14 cellular contexts compared by ENCODE assay signal in genomic region chr1:54359393-54360162, GRCh38. TPM values are rescaled to one million over a fixed set of nuclear protein-coding genes. Genes with fewer than 3 reads are reported as not detected.
DNase-seq lines count a peak whose midpoint lies in the region; ATAC-seq and TF ChIP-seq lines count a peak whose summit lies in the region.
"Had no signal": no experiment of that assay in that cellular context is flagged by ENCODE, and none has a peak within 500 bp of the region (broad histone marks: within the 10 kb centered on the region; RNA-seq: fewer than 3 reads in every experiment).

No MANE protein-coding gene starts in this region.

- no peaks in the 10 kb centered on the region for H3K9me3 Mint-ChIP-seq in activated T-helper 17 cell treated with anti-CD3 and anti-CD28 coated beads, Interleukin-2, amount 50 U/mL, for 72 hours
- no peaks in the 10 kb centered on the region for H3K9me3 Mint-ChIP-seq in chondrocyte (ENCODE audit: low read depth)
- H3K9me3 Mint-ChIP-seq: activated naive CD8-positive, alpha-beta T cell treated with anti-CD3 and anti-CD28 coated beads, Interleukin-2, amount 10 ng/mL, durations not matched to agents 7 days and 5 days; stimulated activated memory B cell treated with anti-CD40 and anti-IgM and Interleukin-4, amounts not matched to agents 10 μg/mL and 1 μg/mL and 100 μg/mL, for 72 hours had no signal

- peak overlapping the region; percentile 53 for H3K27ac Mint-ChIP-seq in activated T-helper 17 cell treated with anti-CD3 and anti-CD28 coated beads, Interleukin-2, amount 50 U/mL, for 72 hours
- no peak overlapping the region for H3K27ac Mint-ChIP-seq in chondrocyte (ENCODE audit: unreplicated experiment)
- H3K27ac Mint-ChIP-seq: activated naive CD8-positive, alpha-beta T cell treated with anti-CD3 and anti-CD28 coated beads, Interleukin-2, amount 10 ng/mL, durations not matched to agents 7 days and 5 days; stimulated activated memory B cell treated with anti-CD40 and anti-IgM and Interleukin-4, amounts not matched to agents 10 μg/mL and 1 μg/mL and 100 μg/mL, for 72 hours had no signal

- H3K4me3 ChIP-seq in right atrium auricular region (no peak overlapping the region), thyroid gland (replicated peaks in 1 of 3) (no peak overlapping the region), esophagus muscularis mucosa (no peak overlapping the region)
- H3K4me3 ChIP-seq: coronary artery, ovary had no signal

- intact Hi-C loops in Right ventricle myocardium superior (cut with DNase I) (loop anchor here (10.0 kb wide), 1 partner anchor 85 kb away; no protein-coding TSS in a partner anchor), left cardiac atrium (cut with DNase I) (loop anchor here in 1 of 2 donors (5.0 kb wide), 1 partner anchor 43 kb away; no protein-coding TSS in a partner anchor), thyroid gland (cut with DNase I) (no loop called here), esophagus muscularis mucosa (cut with DNase I) (no loop called here)

- no peaks in the 10 kb centered on the region for H3K27me3 Mint-ChIP-seq in activated T-helper 17 cell treated with anti-CD3 and anti-CD28 coated beads, Interleukin-2, amount 50 U/mL, for 72 hours
- H3K27me3 Mint-ChIP-seq in chondrocyte (ENCODE audit: low read depth): no peaks in the 10 kb centered on the region
- H3K27me3 Mint-ChIP-seq: activated naive CD8-positive, alpha-beta T cell treated with anti-CD3 and anti-CD28 coated beads, Interleukin-2, amount 10 ng/mL, durations not matched to agents 7 days and 5 days had no signal

- H3K27ac ChIP-seq in right atrium auricular region: peak overlapping the region; percentile 39 to 73
- H3K27ac ChIP-seq in thyroid gland: peak overlapping the region in 1 of 3 donors; percentile 27
- no peak overlapping the region for H3K27ac ChIP-seq in esophagus muscularis mucosa (replicated peaks in 1 of 4)
- H3K27ac ChIP-seq: coronary artery had no signal

- no peak for TF ChIP-seq POLR2A in thyroid gland (IDR thresholded peaks at IDR 0.05)
- TF ChIP-seq POLR2A in esophagus muscularis mucosa (IDR thresholded peaks at IDR 0.05; ENCODE audit: low read depth): no peak

- no peak for TF ChIP-seq EP300 in esophagus muscularis mucosa (IDR thresholded peaks at IDR 0.05)

- peak overlapping the region; percentile 33 for H3K4me3 Mint-ChIP-seq in activated T-helper 17 cell treated with anti-CD3 and anti-CD28 coated beads, Interleukin-2, amount 50 U/mL, for 72 hours
- no peak overlapping the region for H3K4me3 Mint-ChIP-seq in chondrocyte (ENCODE audit: unreplicated experiment)
- H3K4me3 Mint-ChIP-seq: activated naive CD8-positive, alpha-beta T cell treated with anti-CD3 and anti-CD28 coated beads, Interleukin-2, amount 10 ng/mL, durations not matched to agents 7 days and 5 days; stimulated activated memory B cell treated with anti-CD40 and anti-IgM and Interleukin-4, amounts not matched to agents 10 μg/mL and 1 μg/mL and 100 μg/mL, for 72 hours had no signal

- H3K27me3 ChIP-seq in right atrium auricular region: no peaks in the 10 kb centered on the region
- H3K27me3 ChIP-seq in thyroid gland: no peaks in the 10 kb centered on the region
- H3K27me3 ChIP-seq in esophagus muscularis mucosa: no peaks in the 10 kb centered on the region
- H3K27me3 ChIP-seq: BE2C, ovary had no signal

- H3K9me3 ChIP-seq in right atrium auricular region (no peaks in the 10 kb centered on the region), thyroid gland (no peaks in the 10 kb centered on the region), esophagus muscularis mucosa (no peaks in the 10 kb centered on the region)
- H3K9me3 ChIP-seq: BE2C, ovary had no signal

- no peak for DNase-seq in Right ventricle myocardium superior
- no peak for DNase-seq in left cardiac atrium
- DNase-seq in right atrium auricular region (ENCODE audit: low spot score): no peak
- peak; percentile 53 for DNase-seq in thyroid gland
- no peak for DNase-seq in chondrocyte (ENCODE audit: low spot score)
- DNase-seq in esophagus muscularis mucosa (ENCODE audit: extremely low spot score): no peak
- no peak for DNase-seq in GM19238 (ENCODE audit: insufficient read length, low spot score)
- DNase-seq: activated naive CD8-positive, alpha-beta T cell treated with anti-CD3 and anti-CD28 coated beads, Interleukin-2, amount 10 ng/mL, durations not matched to agents 7 days and 5 days; BE2C; midbrain had no signal

- H3K36me3 Mint-ChIP-seq in activated T-helper 17 cell treated with anti-CD3 and anti-CD28 coated beads, Interleukin-2, amount 50 U/mL, for 72 hours (ENCODE audit: low read depth): no peaks in the 10 kb centered on the region
- H3K36me3 Mint-ChIP-seq in chondrocyte (ENCODE audit: low read depth): no peaks in the 10 kb centered on the region
- H3K36me3 Mint-ChIP-seq: stimulated activated memory B cell treated with anti-CD40 and anti-IgM and Interleukin-4, amounts not matched to agents 10 μg/mL and 1 μg/mL and 100 μg/mL, for 72 hours had no signal

- peak; percentile 76 for ATAC-seq in Right ventricle myocardium superior (ENCODE audit: poor library complexity)
- ATAC-seq in left cardiac atrium: no peak
- peak; percentile 78 for ATAC-seq in activated T-helper 17 cell treated with anti-CD3 and anti-CD28 coated beads, Interleukin-2, amount 50 U/mL, for 72 hours (replicated peaks)
- ATAC-seq: stimulated activated memory B cell treated with anti-CD40 and anti-IgM and Interleukin-4, amounts not matched to agents 10 μg/mL and 1 μg/mL and 100 μg/mL, for 72 hours had no signal

- H3K4me1 ChIP-seq in right atrium auricular region: peaks cover 0 to 62% of the 10 kb centered on the region in 2 donors
- peaks cover 21 to 27% of the 10 kb centered on the region in 2 donors for H3K4me1 ChIP-seq in thyroid gland
- H3K4me1 ChIP-seq in esophagus muscularis mucosa: peaks cover 66 to 90% (median 75%) of the 10 kb centered on the region in 4 donors

- TF ChIP-seq CTCF in right atrium auricular region (IDR thresholded peaks at IDR 0.05) (no peak), thyroid gland (IDR thresholded peaks at IDR 0.05) (no peak), chondrocyte (IDR thresholded peaks at IDR 0.05) (no peak), esophagus muscularis mucosa (IDR thresholded peaks at IDR 0.05) (no peak)

- 66 to 71% methylated on average over 9 of the region's 9 CpGs for WGBS in thyroid gland, 2 donors
- 60% methylated on average over 8 of the region's 9 CpGs for whole genome bisulfite sequencing in esophagus muscularis mucosa

- peaks cover 50% of the 10 kb centered on the region for H3K4me1 Mint-ChIP-seq in activated T-helper 17 cell treated with anti-CD3 and anti-CD28 coated beads, Interleukin-2, amount 50 U/mL, for 72 hours
- H3K4me1 Mint-ChIP-seq in chondrocyte (ENCODE audit: low read depth): peaks cover 3% of the 10 kb centered on the region

- H3K36me3 ChIP-seq in right atrium auricular region (no peaks in the 10 kb centered on the region), thyroid gland (no peaks in the 10 kb centered on the region), esophagus muscularis mucosa (no peaks in the 10 kb centered on the region)
- H3K36me3 ChIP-seq: ovary had no signal

RNA-seq across cellular contexts. Expression of gene SSBP3, which starts 46.6 kb away (rescaled TPM):
- total RNA-seq in Right ventricle myocardium superior (49.1 TPM), left cardiac atrium (10 to 100 TPM; 23.9 to 45.1 TPM), right atrium auricular region (10 to 100 TPM; 15.2 to 16.6 TPM), thyroid gland (10 to 100 TPM; 15.4 to 23.0 (median 18.2) TPM), chondrocyte (22.0 to 41.2 TPM (median 26.2 TPM) in 3 replicates), esophagus muscularis mucosa (10 to 100 TPM; 32.8 to 63.4 (median 47.4) TPM)
- 10 to 100 TPM; 40.3 to 56.3 TPM for total RNA-seq in activated T-helper 17 cell treated with anti-CD3 and anti-CD28 coated beads, Interleukin-2, amount 50 U/mL, for 72 hours

Comparison
In these comparisons a context has a peak if more than half of its experiments do, and no peak if none do; other contexts are left out.
1. ATAC-seq: peak in Right ventricle myocardium superior (single experiment) and activated T-helper 17 cell treated with anti-CD3 and anti-CD28 coated beads, Interleukin-2, amount 50 U/mL, for 72 hours (single experiment); none in left cardiac atrium (0 of 2).
2. DNase-seq: peak in thyroid gland (2 of 2); none in Right ventricle myocardium superior (single experiment), left cardiac atrium (single experiment), right atrium auricular region (single experiment), chondrocyte (single experiment), esophagus muscularis mucosa (single experiment) and GM19238 (single experiment).
3. H3K27ac ChIP-seq: peak in right atrium auricular region (2 of 2); none in esophagus muscularis mucosa (0 of 4).